Comparison of ENCODE assay signal across 22 cellular contexts in the genomic region with DNA sequence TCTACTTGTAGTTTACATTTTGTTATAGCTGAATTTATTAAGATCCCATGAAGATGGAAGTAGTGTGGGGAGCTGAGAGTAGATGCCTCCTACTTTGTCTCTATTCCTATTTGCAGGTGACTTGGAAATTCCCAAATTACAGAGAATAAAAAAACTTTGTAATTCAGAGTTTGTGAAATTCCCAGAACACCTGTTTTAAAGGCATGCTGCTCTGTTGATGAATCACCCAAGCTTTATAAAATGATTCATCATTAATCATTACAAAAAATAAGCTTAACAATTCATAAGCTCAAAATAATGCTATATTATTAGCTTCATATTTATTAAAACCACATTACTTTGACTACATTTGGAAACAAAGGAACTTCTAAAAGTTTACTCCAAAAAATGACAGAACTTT.
"Had no signal": no experiment of that assay in that cellular context is flagged by ENCODE, and none has a peak within 500 bp of the region (broad histone marks: within the 10 kb centered on the region; RNA-seq: fewer than 3 reads in every experiment).

No MANE protein-coding gene starts in this region.

- ATAC-seq: body of pancreas, left colon, lower lobe of right lung had no signal

- H3K27ac ChIP-seq: body of pancreas, coronary artery, esophagus muscularis mucosa, lower lobe of right lung, thyroid gland had no signal

- H3K4me3 Mint-ChIP-seq: activated B cell treated with CpG ODN at 0.5 μM for 24 hours; activated CD4-positive, alpha-beta memory T cell treated with anti-CD3 and anti-CD28 coated beads for 36 hours; activated naive CD8-positive, alpha-beta T cell treated with anti-CD3 and anti-CD28 coated beads, Interleukin-2, amount 10 ng/mL, durations not matched to agents 7 days and 5 days; central memory CD8-positive, alpha-beta T cell; nephron progenitor cell had no signal

- H3K27me3 Mint-ChIP-seq: activated B cell treated with CpG ODN at 0.5 μM for 24 hours; central memory CD8-positive, alpha-beta T cell had no signal

- H3K27me3 ChIP-seq: body of pancreas, esophagus muscularis mucosa, thyroid gland had no signal

- H3K36me3 Mint-ChIP-seq: activated CD4-positive, alpha-beta memory T cell treated with anti-CD3 and anti-CD28 coated beads for 36 hours; activated naive CD8-positive, alpha-beta T cell treated with anti-CD3 and anti-CD28 coated beads, Interleukin-2, amount 10 ng/mL, durations not matched to agents 7 days and 5 days had no signal

- H3K4me1 ChIP-seq: body of pancreas, esophagus muscularis mucosa, lower lobe of right lung, thyroid gland had no signal

- H3K9me3 Mint-ChIP-seq: activated B cell treated with CpG ODN at 0.5 μM for 24 hours; activated CD4-positive, alpha-beta memory T cell treated with anti-CD3 and anti-CD28 coated beads for 36 hours; activated naive CD8-positive, alpha-beta T cell treated with anti-CD3 and anti-CD28 coated beads, Interleukin-2, amount 10 ng/mL, durations not matched to agents 7 days and 5 days; central memory CD8-positive, alpha-beta T cell had no signal

- H3K9me3 ChIP-seq: body of pancreas, esophagus muscularis mucosa, lower lobe of right lung, thyroid gland had no signal

- H3K36me3 ChIP-seq: esophagus muscularis mucosa, lower lobe of right lung, thyroid gland had no signal

- H3K4me3 ChIP-seq: body of pancreas, coronary artery, esophagus muscularis mucosa, lower lobe of right lung, thyroid gland had no signal

- DNase-seq: activated B cell treated with CpG ODN at 0.5 μM for 24 hours; activated CD4-positive, alpha-beta memory T cell treated with anti-CD3 and anti-CD28 coated beads for 36 hours; activated CD4-positive, alpha-beta T cell treated with anti-CD3 and anti-CD28 coated beads for 4 hours; activated naive CD4-positive, alpha-beta T cell; activated naive CD8-positive, alpha-beta T cell treated with anti-CD3 and anti-CD28 coated beads, Interleukin-2, amount 10 ng/mL, durations not matched to agents 7 days and 5 days; activated T-cell treated with anti-CD3 and anti-CD28 coated beads for 4 hours; amygdala; body of pancreas; left colon; lower lobe of right lung; nephron progenitor cell; nucleus accumbens; retina; stimulated activated CD4-positive, alpha-beta T cell treated with anti-CD3 and anti-CD28 coated beads, Interleukin-1b, Interleukin-23, amount 100 ng/mL, for 48 hours; stimulated activated CD8-positive, alpha-beta memory T cell treated with anti-CD3 and anti-CD28 coated beads, Interleukin-4, amount 100 ng/mL, for 48 hours; stimulated activated naive CD4-positive, alpha-beta T cell; T-helper 1 cell; T-helper 9 cell; thyroid gland had no signal

- H3K27ac Mint-ChIP-seq: activated B cell treated with CpG ODN at 0.5 μM for 24 hours; activated CD4-positive, alpha-beta memory T cell treated with anti-CD3 and anti-CD28 coated beads for 36 hours; activated naive CD8-positive, alpha-beta T cell treated with anti-CD3 and anti-CD28 coated beads, Interleukin-2, amount 10 ng/mL, durations not matched to agents 7 days and 5 days; nephron progenitor cell had no signal

- H3K4me1 Mint-ChIP-seq: activated B cell treated with CpG ODN at 0.5 μM for 24 hours; activated naive CD8-positive, alpha-beta T cell treated with anti-CD3 and anti-CD28 coated beads, Interleukin-2, amount 10 ng/mL, durations not matched to agents 7 days and 5 days; central memory CD8-positive, alpha-beta T cell; nephron progenitor cell had no signal
